Comparison of ENCODE assay signal across 9 cellular contexts in genomic region chr1:162822391-162823200, GRCh38. TPM values are rescaled to one million over a fixed set of nuclear protein-coding genes. Genes with fewer than 3 reads are reported as not detected.
DNase-seq lines count a peak whose midpoint lies in the region; ATAC-seq and TF ChIP-seq lines count a peak whose summit lies in the region.
"Had no signal": no experiment of that assay in that cellular context is flagged by ENCODE, and none has a peak within 500 bp of the region (broad histone marks: within the 10 kb centered on the region; RNA-seq: fewer than 3 reads in every experiment).

No MANE protein-coding gene starts in this region.

- H4K20me1 ChIP-seq in mammary epithelial cell (ENCODE audit: insufficient read depth, low read length), result no peaks in the 10 kb centered on the region

- TSS peak; percentile 93 for BruUV-seq in mammary epithelial cell (replicated peaks; lab: Mats Ljungman, UMichigan)

- DNase-seq in DMS79 treated with DMSO at 0.1 percent for 48 hours (lab: John Stamatoyannopoulos, UW) (peak; percentile 22), DMS79 (lab: John Stamatoyannopoulos, UW) (no peak), NCI-H510A (lab: John Stamatoyannopoulos, UW) (peak; percentile 32), mammary epithelial cell (no peak), kidney epithelial cell (ENCODE audit: low read depth) (no peak), NAMALWA (ENCODE audit: low spot score) (no peak)
- peak; percentile 19 for DNase-seq in stimulated activated naive CD8-positive, alpha-beta T cell treated with anti-CD3 and anti-CD28 coated beads, Interleukin-15, Interleukin-2, amounts not matched to agents 100 U/mL and 50 U/mL, for 24 hours

- ATAC-seq in stimulated activated naive CD8-positive, alpha-beta T cell treated with anti-CD3 and anti-CD28 coated beads, Interleukin-15, Interleukin-2, amounts not matched to agents 100 U/mL and 50 U/mL, for 24 hours, result peak; percentile 38
- ATAC-seq in HG03039 (IDR thresholded peaks at IDR 0.05; ENCODE audit: unreplicated experiment), result no peak

- H3K79me2 ChIP-seq in mammary epithelial cell (ENCODE audit: insufficient read depth, low read length), result no peaks in the 10 kb centered on the region

- dilution Hi-C loops in mammary epithelial cell (cut with HindIII; ENCODE audit: low sequenced_read_pairs), result no loop called here

- WGBS in mammary epithelial cell (ENCODE audit: low coverage, missing lambda C conversion rate), result 18% methylated on average over 14 of the region's 44 CpGs

- peaks cover 17% of the 10 kb centered on the region for H3K4me1 ChIP-seq in mammary epithelial cell (ENCODE audit: insufficient read depth, low read length)

- no peak overlapping the region for H3K9ac ChIP-seq in mammary epithelial cell (ENCODE audit: insufficient read depth, low read length)

- H3K4me2 ChIP-seq in mammary epithelial cell (ENCODE audit: insufficient read depth, low read depth, low read length), result peak overlapping the region; percentile 73

- CTCF ChIA-PET in mammary epithelial cell (lab: Charles Lee; ENCODE audit: low non-redundant PET), result no interaction called here

- H3K27me3 ChIP-seq in mammary epithelial cell (ENCODE audit: insufficient read depth, low read length) (no peaks in the 10 kb centered on the region), kidney epithelial cell (ENCODE audit: control insufficient read depth, insufficient read depth, low read length) (no peaks in the 10 kb centered on the region)

- intact Hi-C loops in mammary epithelial cell (cut with micrococcal nuclease), result no loop called here

- TF ChIP-seq CTCF in mammary epithelial cell (conservative IDR thresholded peaks at IDR 0.05 in 1 of 2, IDR thresholded peaks at IDR 0.05 in 1 of 2; ENCODE audit: extremely low read depth in 1 of 2, insufficient read depth in 1 of 2, low read depth in 1 of 2, low read length in 2 of 2) (peak in 1 of 2 donors; percentile 37), kidney epithelial cell (IDR thresholded peaks at IDR 0.05; ENCODE audit: insufficient read depth, low read length, poor library complexity, severe bottlenecking) (no peak)

- H3K27ac ChIP-seq in mammary epithelial cell (ENCODE audit: insufficient read depth, low read depth, low read length), result no peak overlapping the region

- peak overlapping the region in 2 of 3 experiments; percentile 40 to 43 for H3K4me3 ChIP-seq in mammary epithelial cell (replicated peaks in 1 of 3; ENCODE audit: insufficient read depth in 1 of 3, low read depth in 2 of 3, low read length in 3 of 3)
- peak overlapping the region; percentile 42 for H3K4me3 ChIP-seq in kidney epithelial cell (ENCODE audit: low read depth, low read length)

- H3K36me3 ChIP-seq in mammary epithelial cell (ENCODE audit: insufficient read depth, low read length), result no peaks in the 10 kb centered on the region
- H3K36me3 ChIP-seq in kidney epithelial cell (ENCODE audit: control insufficient read depth, insufficient read depth, low read length), result no peaks in the 10 kb centered on the region

- in situ Hi-C loops in mammary epithelial cell (cut with MboI; ENCODE audit: low sequenced_read_pairs in 2 of 2), result no loop called here

- no peaks in the 10 kb centered on the region for H3K9me3 ChIP-seq in mammary epithelial cell (replicated peaks; ENCODE audit: insufficient read depth, low read length)

- H2AFZ ChIP-seq in mammary epithelial cell (ENCODE audit: low read depth, low read length), result peak overlapping the region; percentile 57

RNA-seq across cellular contexts. Expression of gene HSD17B7, which starts 32.1 kb away (rescaled TPM):
- total RNA-seq in mammary epithelial cell (10 to 100 TPM; 17.7 to 29.0 TPM), kidney epithelial cell (23.1 and 32.3 TPM in 2 replicates)
- polyA plus RNA-seq in mammary epithelial cell, result 43.5 TPM
- polyA minus RNA-seq in mammary epithelial cell, result 78.1 TPM

RNA-seq across cellular contexts. Expression of gene CCDC190, which starts 38.4 kb away (rescaled TPM):
- total RNA-seq in mammary epithelial cell, result under 1 TPM in 1 of 2 donors, not detected in 1; 0.33 TPM
- polyA plus RNA-seq in mammary epithelial cell, result not detected
- not detected for polyA minus RNA-seq in mammary epithelial cell
- total RNA-seq in kidney epithelial cell, result not detected in 2 replicates
- total RNA-seq: T-helper 2 cell treated with Interferon-gamma antibody and Interleukin-4, amounts not matched to agents 100 ng/mL and 5 ng/mL, for 36 hours had no signal

Comparison
In these comparisons a context has a peak if more than half of its experiments do, and no peak if none do; other contexts are left out.
1. DNase-seq: peak in DMS79 treated with DMSO at 0.1 percent for 48 hours (single experiment), NCI-H510A (single experiment) and stimulated activated naive CD8-positive, alpha-beta T cell treated with anti-CD3 and anti-CD28 coated beads, Interleukin-15, Interleukin-2, amounts not matched to agents 100 U/mL and 50 U/mL, for 24 hours (single experiment); none in DMS79 (single experiment), mammary epithelial cell (single experiment), kidney epithelial cell (single experiment) and NAMALWA (single experiment).